ENCODE assay signal across 8 cellular contexts in the genomic region with DNA sequence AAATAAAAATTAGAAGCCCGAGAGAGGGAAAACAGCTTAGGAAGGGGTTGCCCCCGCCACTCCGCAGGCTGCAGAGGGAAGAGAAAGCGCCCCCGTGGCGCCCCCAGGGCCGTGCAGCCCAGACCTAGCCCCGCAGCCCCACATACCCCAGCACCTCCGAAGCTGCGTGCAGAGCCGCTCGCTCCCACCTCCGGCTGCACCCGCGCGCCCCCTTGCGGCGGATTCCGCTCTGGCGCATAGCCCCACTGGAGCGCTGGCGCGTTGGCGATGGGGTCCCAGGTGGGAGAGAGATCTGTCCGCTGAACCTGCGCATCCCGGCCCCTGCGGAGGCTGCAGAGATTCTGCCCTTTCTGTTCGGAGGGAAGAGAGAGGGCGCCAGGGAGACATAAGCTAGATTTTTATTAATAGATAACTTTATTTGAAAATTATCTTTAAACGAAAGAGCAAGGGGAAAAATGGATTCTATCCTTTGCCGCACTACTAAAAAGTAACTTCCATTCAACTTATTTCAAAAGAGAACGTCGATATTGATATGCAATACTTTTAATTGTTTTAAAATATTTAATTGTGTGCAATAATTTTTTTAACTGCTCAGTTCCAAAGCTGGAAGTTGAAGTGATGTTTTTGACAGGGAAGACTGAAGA. TPM values are rescaled to one million over a fixed set of nuclear protein-coding genes. Genes with fewer than 3 reads are reported as not detected.
A peak's percentile ranks its signal among the peaks of the same experiment; 100 is the strongest.
DNase-seq lines count a peak whose midpoint lies in the region; ATAC-seq and TF ChIP-seq lines count a peak whose summit lies in the region.

No MANE protein-coding gene starts in this region.

- H3K9me3 Mint-ChIP-seq in activated CD8-positive, alpha-beta T cell treated with anti-CD3 and anti-CD28 coated beads for 36 hours = no peaks in the 10 kb centered on the region
- no peaks in the 10 kb centered on the region for H3K9me3 Mint-ChIP-seq in mesothelial cell of epicardium

- H3K4me1 Mint-ChIP-seq in activated CD8-positive, alpha-beta T cell treated with anti-CD3 and anti-CD28 coated beads for 36 hours (ENCODE audit: low read depth) = peaks cover 8% of the 10 kb centered on the region
- H3K4me1 Mint-ChIP-seq in mesothelial cell of epicardium = peaks cover 18% of the 10 kb centered on the region

- H3K36me3 Mint-ChIP-seq in activated CD8-positive, alpha-beta T cell treated with anti-CD3 and anti-CD28 coated beads for 36 hours (ENCODE audit: low read depth) = no peaks in the 10 kb centered on the region
- no peaks in the 10 kb centered on the region for H3K36me3 Mint-ChIP-seq in mesothelial cell of epicardium

- H3K27me3 Mint-ChIP-seq in activated CD8-positive, alpha-beta T cell treated with anti-CD3 and anti-CD28 coated beads for 36 hours = peaks cover 28% of the 10 kb centered on the region
- peaks cover 46% of the 10 kb centered on the region for H3K27me3 Mint-ChIP-seq in mesothelial cell of epicardium (ENCODE audit: low read depth)

- CTCF ChIA-PET in AG04449 (lab: Yijun Ruan, JAX) = interaction anchor here (0.6 to 6.9 kb wide), 30 partner anchors 11 to 666 kb away, joined by 3 to 106 read pairs (median 5); a partner anchor contains a TSS
- CTCF ChIA-PET in activated CD8-positive, alpha-beta T cell treated with anti-CD3 and anti-CD28 coated beads for 36 hours (lab: Charles Lee) = interaction anchor here (0.6 to 3.0 kb wide), 38 partner anchors 10 to 1285 kb away, joined by 3 to 29 read pairs (median 4); a partner anchor contains a TSS

- ATAC-seq in GM18519 (IDR thresholded peaks at IDR 0.05; ENCODE audit: low FRiP score, unreplicated experiment) (peak; percentile 98), HG03039 (IDR thresholded peaks at IDR 0.05; ENCODE audit: unreplicated experiment) (peak; percentile 99)
- ATAC-seq in activated CD8-positive, alpha-beta T cell treated with anti-CD3 and anti-CD28 coated beads for 36 hours = peak; percentile 100

- POLR2A ChIA-PET in AG04449 (lab: Yijun Ruan, JAX) = no interaction called here
- POLR2A ChIA-PET in activated CD8-positive, alpha-beta T cell treated with anti-CD3 and anti-CD28 coated beads for 36 hours (lab: Charles Lee) = interaction anchor here (0.6 to 1.1 kb wide), 2 partner anchors 13 to 95 kb away, joined by 3 read pairs; no protein-coding TSS in a partner anchor

- H3K27ac Mint-ChIP-seq in activated CD8-positive, alpha-beta T cell treated with anti-CD3 and anti-CD28 coated beads for 36 hours = no peak overlapping the region
- no peak overlapping the region for H3K27ac Mint-ChIP-seq in mesothelial cell of epicardium

- peak overlapping the region; percentile 58 for H3K4me3 Mint-ChIP-seq in activated CD8-positive, alpha-beta T cell treated with anti-CD3 and anti-CD28 coated beads for 36 hours
- peak overlapping the region; percentile 34 for H3K4me3 Mint-ChIP-seq in mesothelial cell of epicardium

- DNase-seq in AG04449 (ENCODE audit: low read depth, low spot score) (no peak), NCI-H345 treated with DMSO at 0.1 percent for 48 hours (lab: John Stamatoyannopoulos, UW; ENCODE audit: unreplicated experiment) (peak; percentile 37), mesothelial cell of epicardium (ENCODE audit: low spot score in 2 of 2, unreplicated experiment in 2 of 2) (peak; percentile 78 to 96)
- peak; percentile 89 for DNase-seq in activated CD8-positive, alpha-beta T cell treated with anti-CD3 and anti-CD28 coated beads for 36 hours
- peak; percentile 84 for DNase-seq in effector CD4-positive, alpha-beta T cell
- peak; percentile 67 to 78 for DNase-seq in stimulated activated CD8-positive, alpha-beta memory T cell treated with anti-CD3 and anti-CD28 coated beads, Interleukin-4, amount 100 ng/mL, for 1 hour (ENCODE audit: low read depth in 2 of 2, low spot score in 1 of 2)

- TF ChIP-seq CTCF in AG04449 (IDR thresholded peaks at IDR 0.05; ENCODE audit: insufficient read depth, low read length, missing control alignments) (peak; percentile 100), mesothelial cell of epicardium (IDR thresholded peaks at IDR 0.05; ENCODE audit: unreplicated experiment) (peak; percentile 98)
- peak; percentile 95 for TF ChIP-seq CTCF in activated CD8-positive, alpha-beta T cell treated with anti-CD3 and anti-CD28 coated beads for 36 hours (IDR thresholded peaks at IDR 0.05)

- intact Hi-C loops in activated CD8-positive, alpha-beta T cell treated with anti-CD3 and anti-CD28 coated beads for 36 hours (cut with micrococcal nuclease) = no loop called here

- H3K4me3 ChIP-seq in AG04449 (ENCODE audit: low read depth, low read length) = peak overlapping the region; percentile 49

RNA-seq across cellular contexts. Expression of a gene that starts 11.7 kb away (rescaled TPM):
- 10 to 100 TPM; 14.5 to 16.9 TPM for total RNA-seq in activated CD8-positive, alpha-beta T cell treated with anti-CD3 and anti-CD28 coated beads for 36 hours
- 22.6 to 26.6 TPM (median 23.8 TPM) in 3 replicates for total RNA-seq in mesothelial cell of epicardium

RNA-seq across cellular contexts. Expression of a gene that starts 31.9 kb away (rescaled TPM):
- total RNA-seq in activated CD8-positive, alpha-beta T cell treated with anti-CD3 and anti-CD28 coated beads for 36 hours = not detected
- not detected in 3 replicates for total RNA-seq in mesothelial cell of epicardium

RNA-seq across cellular contexts. Expression of a gene that starts 46.8 kb away (rescaled TPM):
- total RNA-seq in activated CD8-positive, alpha-beta T cell treated with anti-CD3 and anti-CD28 coated beads for 36 hours = 10 to 100 TPM; 32.8 to 34.3 TPM
- total RNA-seq in mesothelial cell of epicardium = 31.3 to 32.7 TPM (median 32.6 TPM) in 3 replicates
